ENCODE assay signal across 17 cellular contexts in the genomic region with DNA sequence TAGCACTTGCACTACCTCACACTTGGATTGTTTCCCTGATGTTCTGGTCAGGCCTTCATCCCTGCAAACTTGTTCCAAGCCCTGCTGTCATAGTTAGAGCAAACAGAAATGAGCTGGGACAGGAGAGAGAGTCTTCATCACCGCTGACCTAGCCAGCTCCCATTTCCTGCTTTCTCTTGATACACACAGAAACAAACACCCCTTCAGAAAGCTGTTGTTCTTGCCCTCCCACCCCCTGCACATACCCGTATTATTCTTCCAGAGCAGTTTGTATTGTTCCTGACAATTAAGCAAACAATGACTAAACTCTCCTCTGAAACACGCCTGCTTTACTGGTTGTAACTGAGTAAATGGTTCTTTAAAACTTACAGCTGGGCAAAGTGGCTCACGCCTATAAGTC. TPM values are rescaled to one million over a fixed set of nuclear protein-coding genes. Genes with fewer than 3 reads are reported as not detected.
DNase-seq lines count a peak whose midpoint lies in the region; ATAC-seq and TF ChIP-seq lines count a peak whose summit lies in the region.
"Had no signal": no experiment of that assay in that cellular context is flagged by ENCODE, and none has a peak within 500 bp of the region (broad histone marks: within the 10 kb centered on the region; RNA-seq: fewer than 3 reads in every experiment).

No MANE protein-coding gene starts in this region.

- H3K4me1 ChIP-seq in adipocyte (ENCODE audit: control insufficient read depth, insufficient read depth, low read length) (peaks cover 10% of the 10 kb centered on the region), left lung (peaks cover 9 to 13% of the 10 kb centered on the region in 2 donors), prostate gland (replicated peaks) (peaks cover 7% of the 10 kb centered on the region)
- H3K4me1 ChIP-seq: parathyroid adenoma had no signal

- H3K9me3 ChIP-seq in adipocyte (ENCODE audit: control insufficient read depth, low read length) (no peaks in the 10 kb centered on the region), left lung (no peaks in the 10 kb centered on the region), prostate gland (no peaks in the 10 kb centered on the region)
- H3K9me3 ChIP-seq: breast epithelium, gastroesophageal sphincter had no signal

- 27% methylated on average over 4 of the region's 4 CpGs for WGBS in prostate gland

- no peak for TF ChIP-seq CTCF in left lung (IDR thresholded peaks at IDR 0.05)
- TF ChIP-seq CTCF in prostate gland (IDR thresholded peaks at IDR 0.05): no peak

- H3K4me3 ChIP-seq in adipocyte (ENCODE audit: low read length): no peak overlapping the region
- H3K4me3 ChIP-seq in left lung: no peak overlapping the region
- H3K4me3 ChIP-seq in prostate gland: no peak overlapping the region
- H3K4me3 ChIP-seq: breast epithelium, gastroesophageal sphincter had no signal

- no peak overlapping the region for H3K9ac ChIP-seq in adipocyte (ENCODE audit: low read length)
- H3K9ac ChIP-seq: parathyroid adenoma had no signal

- TF ChIP-seq POLR2A in prostate gland (IDR thresholded peaks at IDR 0.05): no peak

- peak; percentile 37 for ATAC-seq in left lung
- ATAC-seq in HG03280 (IDR thresholded peaks at IDR 0.05; ENCODE audit: unreplicated experiment): no peak
- ATAC-seq: gastroesophageal sphincter, HCT116 had no signal

- H3K36me3 ChIP-seq in adipocyte (ENCODE audit: control insufficient read depth, insufficient read depth, low read length, severe bottlenecking) (no peaks in the 10 kb centered on the region), left lung (no peaks in the 10 kb centered on the region), prostate gland (no peaks in the 10 kb centered on the region)
- H3K36me3 ChIP-seq: breast epithelium, gastroesophageal sphincter, WERI-Rb-1 had no signal

- H3K27me3 ChIP-seq in adipocyte (replicated peaks; ENCODE audit: control insufficient read depth, insufficient read depth, low read length) (peaks cover 63% of the 10 kb centered on the region), left lung (peaks cover 31 to 98% of the 10 kb centered on the region in 2 donors), prostate gland (replicated peaks; ENCODE audit: insufficient read depth) (peaks cover 2% of the 10 kb centered on the region)

- H3K27ac ChIP-seq in left lung: no peak overlapping the region
- no peak overlapping the region for H3K27ac ChIP-seq in prostate gland
- H3K27ac ChIP-seq: breast epithelium, gastroesophageal sphincter, parathyroid adenoma, WERI-Rb-1 had no signal

- DNase-seq in DMS153 treated with DMSO at 0.1 percent for 48 hours (lab: John Stamatoyannopoulos, UW; ENCODE audit: unreplicated experiment): peak; percentile 88
- DNase-seq in NCI-H2029 (lab: John Stamatoyannopoulos, UW): peak; percentile 38
- DNase-seq in adipocyte (ENCODE audit: low read depth): peak; percentile 5
- no peak for DNase-seq in left lung
- no peak for DNase-seq in prostate gland (ENCODE audit: low spot score)
- DNase-seq in superior temporal gyrus (ENCODE audit: extremely low spot score): no peak
- no peak for DNase-seq in stimulated activated naive CD4-positive, alpha-beta T cell treated with Interleukin-2 at 50 U/mL for 16 hours (lab: John Stamatoyannopoulos, UW)
- DNase-seq: activated naive CD4-positive, alpha-beta T cell treated with anti-CD3 and anti-CD28 coated beads, Interleukin-2, amount 10 ng/mL, durations not matched to agents 7 days and 5 days; DMS79; immature natural killer cell; NCI-H187; WERI-Rb-1 had no signal

- intact Hi-C loops in left lung (cut with DNase I) (loop anchor here in 1 of 2 donors (10.0 kb wide), 1 partner anchor 528 kb away; no protein-coding TSS in a partner anchor), prostate gland (cut with DNase I) (loop anchor here (10.0 kb wide), 1 partner anchor 108 kb away; no protein-coding TSS in a partner anchor)

RNA-seq across cellular contexts. Expression of gene SYT2, which starts 2.9 kb away (rescaled TPM):
- total RNA-seq in left lung (1 to 10 TPM in 1 of 2 donors, not detected in 1; 1.1 TPM), prostate gland (1 to 10 TPM in 1 of 2 donors, under 1 TPM in 1; 0.09 to 7.1 TPM)

Comparison
In these comparisons a context has a peak if more than half of its experiments do, and no peak if none do; other contexts are left out.
1. DNase-seq: peak in DMS153 treated with DMSO at 0.1 percent for 48 hours (single experiment), NCI-H2029 (single experiment) and adipocyte (single experiment); none in left lung (0 of 2), prostate gland (single experiment), superior temporal gyrus (single experiment) and stimulated activated naive CD4-positive, alpha-beta T cell treated with Interleukin-2 at 50 U/mL for 16 hours (single experiment).